In genomic region chr7:76047811-76048667, GRCh38 we compare ENCODE assay signal across 1 cellular context.
A peak's percentile ranks its signal among the peaks of the same experiment; 100 is the strongest.
TF ChIP-seq lines count a peak whose summit lies in the region.

A gene with protein sequence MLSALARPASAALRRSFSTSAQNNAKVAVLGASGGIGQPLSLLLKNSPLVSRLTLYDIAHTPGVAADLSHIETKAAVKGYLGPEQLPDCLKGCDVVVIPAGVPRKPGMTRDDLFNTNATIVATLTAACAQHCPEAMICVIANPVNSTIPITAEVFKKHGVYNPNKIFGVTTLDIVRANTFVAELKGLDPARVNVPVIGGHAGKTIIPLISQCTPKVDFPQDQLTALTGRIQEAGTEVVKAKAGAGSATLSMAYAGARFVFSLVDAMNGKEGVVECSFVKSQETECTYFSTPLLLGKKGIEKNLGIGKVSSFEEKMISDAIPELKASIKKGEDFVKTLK (plus strand): TSS chr7:76048106. CDS start chr7:76048161, 55 bp downstream.
A gene with protein sequence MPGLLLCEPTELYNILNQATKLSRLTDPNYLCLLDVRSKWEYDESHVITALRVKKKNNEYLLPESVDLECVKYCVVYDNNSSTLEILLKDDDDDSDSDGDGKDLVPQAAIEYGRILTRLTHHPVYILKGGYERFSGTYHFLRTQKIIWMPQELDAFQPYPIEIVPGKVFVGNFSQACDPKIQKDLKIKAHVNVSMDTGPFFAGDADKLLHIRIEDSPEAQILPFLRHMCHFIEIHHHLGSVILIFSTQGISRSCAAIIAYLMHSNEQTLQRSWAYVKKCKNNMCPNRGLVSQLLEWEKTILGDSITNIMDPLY (minus strand): TSS chr7:76048000. CDS start chr7:76030523, 17,477 bp downstream.

TF ChIP-seq in WTC11, 78 proteins besides CTCF, POLR2A, EP300 and RAD21 (continued from another document):
- peak; percentile 50 for TF ChIP-seq SMAD3 (CRISPR knock-in tag; IDR thresholded peaks at IDR 0.05; ENCODE audit: borderline replicate concordance)
- TF ChIP-seq, protein P1, sequence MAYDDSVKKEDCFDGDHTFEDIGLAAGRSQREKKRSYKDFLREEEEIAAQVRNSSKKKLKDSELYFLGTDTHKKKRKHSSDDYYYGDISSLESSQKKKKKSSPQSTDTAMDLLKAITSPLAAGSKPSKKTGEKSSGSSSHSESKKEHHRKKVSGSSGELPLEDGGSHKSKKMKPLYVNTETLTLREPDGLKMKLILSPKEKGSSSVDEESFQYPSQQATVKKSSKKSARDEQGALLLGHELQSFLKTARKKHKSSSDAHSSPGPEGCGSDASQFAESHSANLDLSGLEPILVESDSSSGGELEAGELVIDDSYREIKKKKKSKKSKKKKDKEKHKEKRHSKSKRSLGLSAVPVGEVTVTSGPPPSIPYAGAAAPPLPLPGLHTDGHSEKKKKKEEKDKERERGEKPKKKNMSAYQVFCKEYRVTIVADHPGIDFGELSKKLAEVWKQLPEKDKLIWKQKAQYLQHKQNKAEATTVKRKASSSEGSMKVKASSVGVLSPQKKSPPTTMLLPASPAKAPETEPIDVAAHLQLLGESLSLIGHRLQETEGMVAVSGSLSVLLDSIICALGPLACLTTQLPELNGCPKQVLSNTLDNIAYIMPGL (CRISPR knock-in tag; IDR thresholded peaks at IDR 0.05), result peak; percentile 94
- TF ChIP-seq OVOL2 (CRISPR knock-in tag; IDR thresholded peaks at IDR 0.05; ENCODE audit: borderline replicate concordance), result no peak
- no peak for TF ChIP-seq SMAD4 (CRISPR knock-in tag; IDR thresholded peaks at IDR 0.05)
